ENCODE assay signal across 22 cellular contexts in the genomic region with DNA sequence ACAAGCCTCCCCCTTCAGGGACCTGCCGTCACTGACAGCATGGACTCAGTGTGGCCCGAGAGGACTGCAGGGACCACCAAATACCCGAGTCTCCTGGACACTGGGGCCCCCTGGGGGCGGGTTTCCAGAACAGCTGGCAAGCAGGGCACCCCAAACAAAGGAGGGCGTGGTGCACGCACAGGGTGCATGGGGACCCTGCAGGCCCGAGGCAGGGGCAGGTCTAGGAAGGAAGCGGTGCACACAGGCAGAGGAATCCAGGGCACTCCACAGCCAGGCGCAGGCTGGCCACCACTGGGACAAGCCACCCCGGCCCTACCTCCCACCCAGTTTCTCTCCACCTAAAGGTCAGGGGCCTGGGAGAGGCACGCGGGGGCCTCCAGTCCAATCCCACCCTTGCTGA. TPM values are rescaled to one million over a fixed set of nuclear protein-coding genes. Genes with fewer than 3 reads are reported as not detected.
A peak's percentile ranks its signal among the peaks of the same experiment; 100 is the strongest.
DNase-seq lines count a peak whose midpoint lies in the region; ATAC-seq, FAIRE-seq and TF ChIP-seq lines count a peak whose summit lies in the region.
"Had no signal": no experiment of that assay in that cellular context is flagged by ENCODE, and none has a peak within 500 bp of the region (broad histone marks: within the 10 kb centered on the region; RNA-seq: fewer than 3 reads in every experiment).

No MANE protein-coding gene starts in this region.

- no peaks in the 10 kb centered on the region for H3K79me2 ChIP-seq in Loucy (ENCODE audit: insufficient read depth, low read length)

- no peaks in the 10 kb centered on the region for H4K20me1 ChIP-seq in Loucy (ENCODE audit: insufficient read depth, low read length, poor library complexity, severe bottlenecking)

- H3K9me3 ChIP-seq in Loucy (ENCODE audit: insufficient read depth, low read depth, low read length) = no peaks in the 10 kb centered on the region
- H3K9me3 ChIP-seq: breast epithelium, thoracic aorta had no signal

- CTCF ChIA-PET in activated CD8-positive, alpha-beta T cell treated with anti-CD3 and anti-CD28 coated beads for 36 hours (lab: Charles Lee) = no interaction called here
- CTCF ChIA-PET in activated CD8-positive, alpha-beta T cell treated with anti-CD3 and anti-CD28 coated beads, Interleukin-2, amount 10 ng/mL, durations not matched to agents 7 days and 5 days (lab: Charles Lee) = no interaction called here

- peaks cover 4% of the 10 kb centered on the region for H3K4me1 Mint-ChIP-seq in activated CD8-positive, alpha-beta T cell treated with anti-CD3 and anti-CD28 coated beads for 36 hours (ENCODE audit: low read depth)
- H3K4me1 Mint-ChIP-seq in activated CD8-positive, alpha-beta T cell treated with anti-CD3 and anti-CD28 coated beads, Interleukin-2, amount 10 ng/mL, durations not matched to agents 7 days and 5 days (ENCODE audit: low read depth) = no peaks in the 10 kb centered on the region
- H3K4me1 Mint-ChIP-seq in chondrocyte (ENCODE audit: low read depth) = peaks cover 5% of the 10 kb centered on the region
- H3K4me1 Mint-ChIP-seq: T-cell had no signal

- H3K4me3 Mint-ChIP-seq in activated CD8-positive, alpha-beta T cell treated with anti-CD3 and anti-CD28 coated beads for 36 hours = no peak overlapping the region
- H3K4me3 Mint-ChIP-seq in activated CD8-positive, alpha-beta T cell treated with anti-CD3 and anti-CD28 coated beads, Interleukin-2, amount 10 ng/mL, durations not matched to agents 7 days and 5 days = no peak overlapping the region
- no peak overlapping the region for H3K4me3 Mint-ChIP-seq in chondrocyte (ENCODE audit: unreplicated experiment)
- H3K4me3 Mint-ChIP-seq: activated naive CD8-positive, alpha-beta T cell treated with anti-CD3 and anti-CD28 coated beads, Interleukin-2, amount 10 ng/mL, durations not matched to agents 7 days and 5 days; CD4-positive, CD25-positive, alpha-beta regulatory T cell; natural killer cell treated with Interleukin-12 subunit alpha and Interleukin-12 subunit beta and Interleukin-15 and Interleukin-18, amount 100 ng/mL, for 72 hours; T-cell had no signal

- H3K27me3 Mint-ChIP-seq in activated CD8-positive, alpha-beta T cell treated with anti-CD3 and anti-CD28 coated beads for 36 hours = peaks cover 11% of the 10 kb centered on the region
- peaks cover 2% of the 10 kb centered on the region for H3K27me3 Mint-ChIP-seq in activated CD8-positive, alpha-beta T cell treated with anti-CD3 and anti-CD28 coated beads, Interleukin-2, amount 10 ng/mL, durations not matched to agents 7 days and 5 days (ENCODE audit: low read depth)
- peaks cover 21% of the 10 kb centered on the region for H3K27me3 Mint-ChIP-seq in chondrocyte (ENCODE audit: low read depth)

- no peak overlapping the region for H3K27ac Mint-ChIP-seq in activated CD8-positive, alpha-beta T cell treated with anti-CD3 and anti-CD28 coated beads for 36 hours
- H3K27ac Mint-ChIP-seq in activated CD8-positive, alpha-beta T cell treated with anti-CD3 and anti-CD28 coated beads, Interleukin-2, amount 10 ng/mL, durations not matched to agents 7 days and 5 days = no peak overlapping the region
- no peak overlapping the region for H3K27ac Mint-ChIP-seq in chondrocyte (ENCODE audit: unreplicated experiment)
- H3K27ac Mint-ChIP-seq: activated naive CD8-positive, alpha-beta T cell treated with anti-CD3 and anti-CD28 coated beads, Interleukin-2, amount 10 ng/mL, durations not matched to agents 7 days and 5 days; CD4-positive, CD25-positive, alpha-beta regulatory T cell; natural killer cell treated with Interleukin-12 subunit alpha and Interleukin-12 subunit beta and Interleukin-15 and Interleukin-18, amount 100 ng/mL, for 72 hours; T-cell had no signal

- H3K9me3 Mint-ChIP-seq in activated CD8-positive, alpha-beta T cell treated with anti-CD3 and anti-CD28 coated beads for 36 hours = no peaks in the 10 kb centered on the region
- no peaks in the 10 kb centered on the region for H3K9me3 Mint-ChIP-seq in activated CD8-positive, alpha-beta T cell treated with anti-CD3 and anti-CD28 coated beads, Interleukin-2, amount 10 ng/mL, durations not matched to agents 7 days and 5 days (ENCODE audit: insufficient read depth)
- H3K9me3 Mint-ChIP-seq in chondrocyte (ENCODE audit: low read depth) = no peaks in the 10 kb centered on the region
- H3K9me3 Mint-ChIP-seq: activated naive CD8-positive, alpha-beta T cell treated with anti-CD3 and anti-CD28 coated beads, Interleukin-2, amount 10 ng/mL, durations not matched to agents 7 days and 5 days; CD4-positive, CD25-positive, alpha-beta regulatory T cell; natural killer cell treated with Interleukin-12 subunit alpha and Interleukin-12 subunit beta and Interleukin-15 and Interleukin-18, amount 100 ng/mL, for 72 hours; T-cell had no signal

- no peak overlapping the region for H2AFZ ChIP-seq in Loucy (ENCODE audit: low read length)

- POLR2A ChIA-PET in activated CD8-positive, alpha-beta T cell treated with anti-CD3 and anti-CD28 coated beads for 36 hours (lab: Charles Lee) = interaction anchor here (0.5 to 0.6 kb wide), 2 partner anchors 121 to 355 kb away, joined by 3 to 5 read pairs; no protein-coding TSS in a partner anchor
- POLR2A ChIA-PET in activated CD8-positive, alpha-beta T cell treated with anti-CD3 and anti-CD28 coated beads, Interleukin-2, amount 10 ng/mL, durations not matched to agents 7 days and 5 days (lab: Charles Lee) = no interaction called here

- no peak overlapping the region for H3K4me3 ChIP-seq in Loucy (ENCODE audit: low read length, poor library complexity, severe bottlenecking)
- no peak overlapping the region for H3K4me3 ChIP-seq in retinal pigment epithelial cell (ENCODE audit: low read length)
- H3K4me3 ChIP-seq: breast epithelium, thoracic aorta had no signal

- no peaks in the 10 kb centered on the region for H3K36me3 ChIP-seq in Loucy (ENCODE audit: insufficient read depth, low read length)
- H3K36me3 ChIP-seq: breast epithelium, thoracic aorta had no signal

- no peak overlapping the region for H3K4me2 ChIP-seq in Loucy (ENCODE audit: low read depth, low read length, poor library complexity, severe bottlenecking)

- no peaks in the 10 kb centered on the region for H3K27me3 ChIP-seq in Loucy (ENCODE audit: insufficient read depth, low read length, poor library complexity, severe bottlenecking)

- H3K9ac ChIP-seq in Loucy (ENCODE audit: low read depth, low read length, poor library complexity, severe bottlenecking) = no peak overlapping the region

- intact Hi-C loops in activated CD8-positive, alpha-beta T cell treated with anti-CD3 and anti-CD28 coated beads for 36 hours (cut with micrococcal nuclease) = no loop called here

- ATAC-seq in activated CD8-positive, alpha-beta T cell treated with anti-CD3 and anti-CD28 coated beads for 36 hours = no peak
- ATAC-seq in activated CD8-positive, alpha-beta T cell treated with anti-CD3 and anti-CD28 coated beads, Interleukin-2, amount 10 ng/mL, durations not matched to agents 7 days and 5 days = no peak
- ATAC-seq in GM21526 (IDR thresholded peaks at IDR 0.05; ENCODE audit: low FRiP score, unreplicated experiment) (no peak), HG03108 (IDR thresholded peaks at IDR 0.05; ENCODE audit: unreplicated experiment) (no peak)
- ATAC-seq: left cardiac atrium, T-cell had no signal

- no peak for TF ChIP-seq CTCF in activated CD8-positive, alpha-beta T cell treated with anti-CD3 and anti-CD28 coated beads for 36 hours (IDR thresholded peaks at IDR 0.05)
- TF ChIP-seq CTCF in Loucy (conservative IDR thresholded peaks at IDR 0.05; ENCODE audit: low read length) = peak; percentile 22; the same call in 1 of the 2 replicates
- peak; percentile 31 for TF ChIP-seq CTCF in chondrocyte (IDR thresholded peaks at IDR 0.05)
- TF ChIP-seq CTCF in retinal pigment epithelial cell (conservative IDR thresholded peaks at IDR 0.05; ENCODE audit: low read depth, low read length) = peak; percentile 17

- DNase-seq in activated CD8-positive, alpha-beta T cell treated with anti-CD3 and anti-CD28 coated beads for 36 hours = peak; percentile 12
- no peak for DNase-seq in activated CD8-positive, alpha-beta T cell treated with anti-CD3 and anti-CD28 coated beads, Interleukin-2, amount 10 ng/mL, durations not matched to agents 7 days and 5 days
- DNase-seq in chondrocyte (ENCODE audit: low spot score) (no peak), retinal pigment epithelial cell (ENCODE audit: low read depth) (no peak), HTR-8/SVneo (ENCODE audit: insufficient read length, low spot score) (no peak)
- DNase-seq: ACHN; activated CD4-positive, alpha-beta T cell treated with anti-CD3 and anti-CD28 coated beads, Interleukin-2, amount 50 U/mL, for 48 hours; activated naive CD8-positive, alpha-beta T cell treated with anti-CD3 and anti-CD28 coated beads, Interleukin-2, amount 10 ng/mL, durations not matched to agents 7 days and 5 days; activated T-cell treated with anti-CD3 and anti-CD28 coated beads, Interleukin-2, amount 50 U/mL, for 48 hours; CD4-positive, CD25-positive, alpha-beta regulatory T cell; left cardiac atrium; NCI-H226; T-cell had no signal

- H3K36me3 Mint-ChIP-seq in activated CD8-positive, alpha-beta T cell treated with anti-CD3 and anti-CD28 coated beads for 36 hours (ENCODE audit: low read depth) = no peaks in the 10 kb centered on the region
- no peaks in the 10 kb centered on the region for H3K36me3 Mint-ChIP-seq in activated CD8-positive, alpha-beta T cell treated with anti-CD3 and anti-CD28 coated beads, Interleukin-2, amount 10 ng/mL, durations not matched to agents 7 days and 5 days (ENCODE audit: low read depth)
- no peaks in the 10 kb centered on the region for H3K36me3 Mint-ChIP-seq in chondrocyte (ENCODE audit: low read depth)
- H3K36me3 Mint-ChIP-seq: activated naive CD8-positive, alpha-beta T cell treated with anti-CD3 and anti-CD28 coated beads, Interleukin-2, amount 10 ng/mL, durations not matched to agents 7 days and 5 days; CD4-positive, CD25-positive, alpha-beta regulatory T cell; natural killer cell treated with Interleukin-12 subunit alpha and Interleukin-12 subunit beta and Interleukin-15 and Interleukin-18, amount 100 ng/mL, for 72 hours; T-cell had no signal

- H3K4me1 ChIP-seq in Loucy (ENCODE audit: insufficient read depth, low read length, poor library complexity, severe bottlenecking) = no peaks in the 10 kb centered on the region
- H3K4me1 ChIP-seq: breast epithelium had no signal

- H3K9me2 ChIP-seq in Loucy (replicated peaks; ENCODE audit: low read depth, low read length) = no peaks in the 10 kb centered on the region

- H3F3A ChIP-seq in Loucy (ENCODE audit: low read depth) = no peaks in the 10 kb centered on the region

- no peak for FAIRE-seq in HTR-8/SVneo (lab: Jason Lieb, UNC)
- FAIRE-seq: frontal cortex had no signal

RNA-seq across cellular contexts. Expression of a gene that starts 28.7 kb away (rescaled TPM):
- under 1 TPM in 1 of 2 experiments, not detected in 1; 0.16 TPM for total RNA-seq in activated CD8-positive, alpha-beta T cell treated with anti-CD3 and anti-CD28 coated beads for 36 hours
- under 1 TPM in 1 of 2 experiments, not detected in 1; 0.13 TPM for total RNA-seq in activated CD8-positive, alpha-beta T cell treated with anti-CD3 and anti-CD28 coated beads, Interleukin-2, amount 10 ng/mL, durations not matched to agents 7 days and 5 days
- total RNA-seq in chondrocyte = not detected in 3 replicates
- total RNA-seq: breast epithelium; CD4-positive, CD25-positive, alpha-beta regulatory T cell; dermis microvascular lymphatic vessel endothelial cell; epithelial cell of proximal tubule; frontal cortex; left cardiac atrium; thoracic aorta had no signal
